Comparison of ENCODE assay signal across 8 cellular contexts in genomic region chr12:12890815-12891645, GRCh38. TPM values are rescaled to one million over a fixed set of nuclear protein-coding genes. Genes with fewer than 3 reads are reported as not detected.
DNase-seq lines count a peak whose midpoint lies in the region; ATAC-seq lines count a peak whose summit lies in the region.

Gene GPRC5A, plus strand, starts transcription at chr12:12891562. Its CDS starts 16,688 bp downstream, at chr12:12908250.

- POLR2A ChIA-PET in activated CD4-positive, alpha-beta memory T cell treated with anti-CD3 and anti-CD28 coated beads, Interleukin-2, amount 10 ng/mL, durations not matched to agents 7 days and 5 days (lab: Charles Lee): interaction anchor here (0.7 kb wide), 1 partner anchor 10 kb away, joined by 3 read pairs; no protein-coding TSS in a partner anchor

- H3K4me3 Mint-ChIP-seq in activated CD4-positive, alpha-beta memory T cell treated with anti-CD3 and anti-CD28 coated beads, Interleukin-2, amount 10 ng/mL, durations not matched to agents 7 days and 5 days: peak within 1 kb of the TSS; percentile 66
- H3K4me3 Mint-ChIP-seq in memory B cell: peak within 1 kb of the TSS; percentile 83

- no peak within 1 kb of the TSS for H3K27ac Mint-ChIP-seq in activated CD4-positive, alpha-beta memory T cell treated with anti-CD3 and anti-CD28 coated beads, Interleukin-2, amount 10 ng/mL, durations not matched to agents 7 days and 5 days
- H3K27ac Mint-ChIP-seq in memory B cell: no peak within 1 kb of the TSS

- peak; percentile 55 for DNase-seq in SIG-M5 treated with dmso at 0.1 percent for 504 hours (lab: John Stamatoyannopoulos, UW; ENCODE audit: unreplicated experiment)
- DNase-seq in SIG-M5 (lab: John Stamatoyannopoulos, UW): no peak
- peak; percentile 45 for DNase-seq in NCI-H1694 (lab: John Stamatoyannopoulos, UW)
- DNase-seq in activated CD4-positive, alpha-beta memory T cell treated with anti-CD3 and anti-CD28 coated beads, Interleukin-2, amount 10 ng/mL, durations not matched to agents 7 days and 5 days: peak; percentile 29
- DNase-seq in epidermal melanocyte (ENCODE audit: insufficient read length, low spot score): peak; percentile 35
- DNase-seq in memory B cell (ENCODE audit: low spot score in 2 of 2): peak in 1 of 2 donors; percentile 18
- DNase-seq in stimulated activated naive CD4-positive, alpha-beta T cell (lab: John Stamatoyannopoulos, UW): peak in 5 of 6 experiments; percentile 9 to 43 (median 30)
- no peak for DNase-seq in SHP77 (lab: John Stamatoyannopoulos, UW)

- CTCF ChIA-PET in activated CD4-positive, alpha-beta memory T cell treated with anti-CD3 and anti-CD28 coated beads, Interleukin-2, amount 10 ng/mL, durations not matched to agents 7 days and 5 days (lab: Charles Lee): interaction anchor here (0.7 to 2.0 kb wide), 10 partner anchors 8 to 365 kb away, joined by 3 to 10 read pairs (median 4); no protein-coding TSS in a partner anchor

- H3K9me3 Mint-ChIP-seq in activated CD4-positive, alpha-beta memory T cell treated with anti-CD3 and anti-CD28 coated beads, Interleukin-2, amount 10 ng/mL, durations not matched to agents 7 days and 5 days: no peaks in the 10 kb centered on the region
- H3K9me3 Mint-ChIP-seq in memory B cell: no peaks in the 10 kb centered on the region

- H3K36me3 Mint-ChIP-seq in activated CD4-positive, alpha-beta memory T cell treated with anti-CD3 and anti-CD28 coated beads, Interleukin-2, amount 10 ng/mL, durations not matched to agents 7 days and 5 days (ENCODE audit: low read depth): no peaks in the 10 kb centered on the region
- no peaks in the 10 kb centered on the region for H3K36me3 Mint-ChIP-seq in memory B cell

- peaks cover 56% of the 10 kb centered on the region for H3K27me3 Mint-ChIP-seq in activated CD4-positive, alpha-beta memory T cell treated with anti-CD3 and anti-CD28 coated beads, Interleukin-2, amount 10 ng/mL, durations not matched to agents 7 days and 5 days
- peaks cover 22% of the 10 kb centered on the region for H3K27me3 Mint-ChIP-seq in memory B cell

- peaks cover 13% of the 10 kb centered on the region for H3K4me1 Mint-ChIP-seq in activated CD4-positive, alpha-beta memory T cell treated with anti-CD3 and anti-CD28 coated beads, Interleukin-2, amount 10 ng/mL, durations not matched to agents 7 days and 5 days
- peaks cover 5% of the 10 kb centered on the region for H3K4me1 Mint-ChIP-seq in memory B cell

- ATAC-seq in memory B cell (ENCODE audit: low read depth): peak; percentile 79

RNA-seq across cellular contexts. Expression of gene GPRC5A, which starts in this region (rescaled TPM):
- under 1 TPM; 0.03 to 0.05 TPM for total RNA-seq in activated CD4-positive, alpha-beta memory T cell treated with anti-CD3 and anti-CD28 coated beads, Interleukin-2, amount 10 ng/mL, durations not matched to agents 7 days and 5 days

Comparison
In these comparisons a context has a peak if more than half of its experiments do, and no peak if none do; other contexts are left out.
1. DNase-seq: peak in SIG-M5 treated with dmso at 0.1 percent for 504 hours (single experiment), NCI-H1694 (single experiment), epidermal melanocyte (single experiment) and stimulated activated naive CD4-positive, alpha-beta T cell (5 of 6); none in SIG-M5 (single experiment) and SHP77 (0 of 2).
2. Peak in DNase-seq in activated CD4-positive, alpha-beta memory T cell treated with anti-CD3 and anti-CD28 coated beads, Interleukin-2, amount 10 ng/mL, durations not matched to agents 7 days and 5 days; RNA of the gene not detected or under 1 TPM.